In genomic region chr14:89755816-89756215, GRCh38 we compare ENCODE assay signal across 15 cellular contexts.
DNase-seq lines count a peak whose midpoint lies in the region; ATAC-seq and TF ChIP-seq lines count a peak whose summit lies in the region.
"Had no signal": no experiment of that assay in that cellular context is flagged by ENCODE, and none has a peak within 500 bp of the region (broad histone marks: within the 10 kb centered on the region; RNA-seq: fewer than 3 reads in every experiment).

No MANE protein-coding gene starts in this region.

- no peak overlapping the region for H3K27ac ChIP-seq in right atrium auricular region
- H3K27ac ChIP-seq in psoas muscle: no peak overlapping the region
- H3K27ac ChIP-seq: BLaER1 treated with 17β-estradiol and CSF1 and Interleukin-3, amounts not matched to agents 10 nM and 100 nM; GM23248 had no signal

- ATAC-seq in Right ventricle myocardium superior (ENCODE audit: poor library complexity) (peak; percentile 93), left cardiac atrium (peak; percentile 65 to 78), psoas muscle (no peak), HG02588 (IDR thresholded peaks at IDR 0.05; ENCODE audit: unreplicated experiment) (no peak)
- ATAC-seq: HCT116 had no signal

- H3K27me3 ChIP-seq in right atrium auricular region (no peaks in the 10 kb centered on the region), psoas muscle (ENCODE audit: insufficient read depth in 3 of 3, low read length in 2 of 3) (no peaks in the 10 kb centered on the region)
- H3K27me3 ChIP-seq: BLaER1 treated with 17β-estradiol and CSF1 and Interleukin-3, amounts not matched to agents 10 nM and 100 nM had no signal

- H3K4me3 ChIP-seq in right atrium auricular region: no peak overlapping the region
- H3K4me3 ChIP-seq in psoas muscle: no peak overlapping the region
- H3K4me3 ChIP-seq: BLaER1 treated with 17β-estradiol and CSF1 and Interleukin-3, amounts not matched to agents 10 nM and 100 nM; GM23248 had no signal

- intact Hi-C loops in Right ventricle myocardium superior (cut with DNase I) (no loop called here), left cardiac atrium (cut with DNase I) (no loop called here), psoas muscle (cut with DNase I) (no loop called here)

- H3K9me3 ChIP-seq in right atrium auricular region: no peaks in the 10 kb centered on the region
- H3K9me3 ChIP-seq in psoas muscle: no peaks in the 10 kb centered on the region

- H3K36me3 ChIP-seq in right atrium auricular region (no peaks in the 10 kb centered on the region), psoas muscle (ENCODE audit: insufficient read depth in 1 of 2, low read depth in 1 of 2) (no peaks in the 10 kb centered on the region)

- 45 to 71% (median 46%) methylated on average over 4 of the region's 4 CpGs for WGBS in psoas muscle, 3 donors

- DNase-seq in Right ventricle myocardium superior: peak; percentile 86
- DNase-seq in right atrium auricular region (ENCODE audit: low spot score): no peak
- DNase-seq in left cardiac atrium: peak; percentile 33
- DNase-seq in psoas muscle: peak; percentile 21 to 77
- DNase-seq in AML-193 (lab: John Stamatoyannopoulos, UW): no peak
- no peak for DNase-seq in activated CD4-positive, alpha-beta T cell treated with anti-CD3 and anti-CD28 coated beads, Interleukin-2, amount 50 U/mL, for 48 hours
- DNase-seq in activated CD8-positive, alpha-beta memory T cell treated with anti-CD3 and anti-CD28 coated beads, Interleukin-2, amount 50 U/mL, for 4 hours: no peak
- DNase-seq: 8988T; CD4-positive, CD25-positive, alpha-beta regulatory T cell; DMS53; GF-D8; GM23248 had no signal

- TF ChIP-seq CTCF in right atrium auricular region (IDR thresholded peaks at IDR 0.05): no peak
- no peak for TF ChIP-seq CTCF in psoas muscle (IDR thresholded peaks at IDR 0.05)

- H3K4me1 ChIP-seq in right atrium auricular region (no peaks in the 10 kb centered on the region), psoas muscle (no peaks in the 10 kb centered on the region)
- H3K4me1 ChIP-seq: BLaER1 treated with 17β-estradiol and CSF1 and Interleukin-3, amounts not matched to agents 10 nM and 100 nM had no signal

Comparison
In these comparisons a context has a peak if more than half of its experiments do, and no peak if none do; other contexts are left out.
1. DNase-seq: peak in Right ventricle myocardium superior (single experiment), left cardiac atrium (single experiment) and psoas muscle (2 of 2); none in right atrium auricular region (single experiment), AML-193 (0 of 2), activated CD4-positive, alpha-beta T cell treated with anti-CD3 and anti-CD28 coated beads, Interleukin-2, amount 50 U/mL, for 48 hours (0 of 2) and activated CD8-positive, alpha-beta memory T cell treated with anti-CD3 and anti-CD28 coated beads, Interleukin-2, amount 50 U/mL, for 4 hours (single experiment).
2. ATAC-seq: peak in Right ventricle myocardium superior (single experiment) and left cardiac atrium (2 of 2); none in psoas muscle (0 of 4) and HG02588 (single experiment).